Comparison of ENCODE assay signal across 9 cellular contexts in genomic region chr3:13332158-13332557, GRCh38.
DNase-seq lines count a peak whose midpoint lies in the region; ATAC-seq and TF ChIP-seq lines count a peak whose summit lies in the region.
"Had no signal": no experiment of that assay in that cellular context is flagged by ENCODE, and none has a peak within 500 bp of the region (broad histone marks: within the 10 kb centered on the region; RNA-seq: fewer than 3 reads in every experiment).

No MANE protein-coding gene starts in this region.

- peaks cover 95% of the 10 kb centered on the region for H3K36me3 Mint-ChIP-seq in activated T-helper 17 cell treated with anti-CD3 and anti-CD28 coated beads, Interleukin-2, amount 50 U/mL, for 72 hours (ENCODE audit: low read depth)

- no peaks in the 10 kb centered on the region for H3K27me3 Mint-ChIP-seq in activated T-helper 17 cell treated with anti-CD3 and anti-CD28 coated beads, Interleukin-2, amount 50 U/mL, for 72 hours
- no peaks in the 10 kb centered on the region for H3K27me3 Mint-ChIP-seq in stimulated activated naive CD8-positive, alpha-beta T cell treated with anti-CD3 and anti-CD28 coated beads, Interleukin-15, amount 100 ng/mL, for 72 hours

- no peak for TF ChIP-seq CTCF in DOHH2 (IDR thresholded peaks at IDR 0.05; ENCODE audit: low read depth, low read length, poor library complexity, severe bottlenecking)
- no peak for TF ChIP-seq CTCF in osteoblast (IDR thresholded peaks at IDR 0.05; ENCODE audit: extremely low read depth, low read depth, low read length)

- H3K4me1 ChIP-seq in DOHH2 (ENCODE audit: control insufficient read depth, low read length) (peaks cover 99% of the 10 kb centered on the region), osteoblast (ENCODE audit: insufficient read depth, low read length) (no peaks in the 10 kb centered on the region)

- H3K27ac ChIP-seq in DOHH2 (ENCODE audit: low read depth, low read length) (peak overlapping the region; percentile 93), osteoblast (ENCODE audit: low read depth, low read length) (no peak overlapping the region)

- ATAC-seq in GM19452 (IDR thresholded peaks at IDR 0.05; ENCODE audit: unreplicated experiment) (peak; percentile 96), HG03378 (IDR thresholded peaks at IDR 0.05; ENCODE audit: unreplicated experiment) (peak; percentile 93)
- ATAC-seq in activated T-helper 17 cell treated with anti-CD3 and anti-CD28 coated beads, Interleukin-2, amount 50 U/mL, for 72 hours (replicated peaks) = no peak
- ATAC-seq in stimulated activated naive CD8-positive, alpha-beta T cell treated with anti-CD3 and anti-CD28 coated beads, Interleukin-15, amount 100 ng/mL, for 72 hours = no peak

- H3K9me2 ChIP-seq in DOHH2 (replicated peaks; ENCODE audit: control insufficient read depth, low read length) = no peaks in the 10 kb centered on the region

- H3K9me3 Mint-ChIP-seq in activated T-helper 17 cell treated with anti-CD3 and anti-CD28 coated beads, Interleukin-2, amount 50 U/mL, for 72 hours = no peaks in the 10 kb centered on the region
- H3K9me3 Mint-ChIP-seq in stimulated activated naive CD8-positive, alpha-beta T cell treated with anti-CD3 and anti-CD28 coated beads, Interleukin-15, amount 100 ng/mL, for 72 hours = no peaks in the 10 kb centered on the region
- H3K9me3 Mint-ChIP-seq: neural crest cell had no signal

- H3K79me2 ChIP-seq in DOHH2 (ENCODE audit: control insufficient read depth, low read length) (peaks cover 22% of the 10 kb centered on the region), osteoblast (ENCODE audit: insufficient read depth, low read length) (no peaks in the 10 kb centered on the region)

- H3K27ac Mint-ChIP-seq in activated T-helper 17 cell treated with anti-CD3 and anti-CD28 coated beads, Interleukin-2, amount 50 U/mL, for 72 hours = peak overlapping the region; percentile 41
- H3K27ac Mint-ChIP-seq in stimulated activated naive CD8-positive, alpha-beta T cell treated with anti-CD3 and anti-CD28 coated beads, Interleukin-15, amount 100 ng/mL, for 72 hours = peak overlapping the region in 1 of 2 donors; percentile 77

- H3K4me2 ChIP-seq in DOHH2 (ENCODE audit: low read length) = peak overlapping the region; percentile 67
- no peak overlapping the region for H3K4me2 ChIP-seq in osteoblast (ENCODE audit: insufficient read depth, low read length)

- no peak overlapping the region for H2AFZ ChIP-seq in osteoblast (ENCODE audit: low read length)

- H3K4me3 Mint-ChIP-seq in activated T-helper 17 cell treated with anti-CD3 and anti-CD28 coated beads, Interleukin-2, amount 50 U/mL, for 72 hours = no peak overlapping the region
- no peak overlapping the region for H3K4me3 Mint-ChIP-seq in stimulated activated naive CD8-positive, alpha-beta T cell treated with anti-CD3 and anti-CD28 coated beads, Interleukin-15, amount 100 ng/mL, for 72 hours
- H3K4me3 Mint-ChIP-seq: neural crest cell had no signal

- H3K36me3 ChIP-seq in DOHH2 (ENCODE audit: control insufficient read depth, low read length) (peaks cover 94% of the 10 kb centered on the region), osteoblast (ENCODE audit: insufficient read depth, low read length) (no peaks in the 10 kb centered on the region)

- no peaks in the 10 kb centered on the region for H3K4me1 Mint-ChIP-seq in activated T-helper 17 cell treated with anti-CD3 and anti-CD28 coated beads, Interleukin-2, amount 50 U/mL, for 72 hours
- no peaks in the 10 kb centered on the region for H3K4me1 Mint-ChIP-seq in stimulated activated naive CD8-positive, alpha-beta T cell treated with anti-CD3 and anti-CD28 coated beads, Interleukin-15, amount 100 ng/mL, for 72 hours

- H4K20me1 ChIP-seq in DOHH2 (ENCODE audit: control insufficient read depth, insufficient read depth, low read depth, low read length) (no peaks in the 10 kb centered on the region), osteoblast (ENCODE audit: insufficient read depth, low read length) (no peaks in the 10 kb centered on the region)

- H3K9me3 ChIP-seq in DOHH2 (ENCODE audit: control insufficient read depth, insufficient read depth, low read length) = no peaks in the 10 kb centered on the region
- no peaks in the 10 kb centered on the region for H3K9me3 ChIP-seq in osteoblast (ENCODE audit: low read depth, low read length)

- peaks cover 40% of the 10 kb centered on the region for H3F3A ChIP-seq in DOHH2 (ENCODE audit: control insufficient read depth, insufficient read depth)

- peak overlapping the region; percentile 56 for H3K4me3 ChIP-seq in DOHH2 (ENCODE audit: low read length)
- H3K4me3 ChIP-seq in osteoblast (ENCODE audit: insufficient read depth, low read length) = no peak overlapping the region

- DNase-seq in LoVo (ENCODE audit: low spot score) = no peak
- no peak for DNase-seq in NCI-H226
- no peak for DNase-seq in osteoblast (ENCODE audit: insufficient read length, low spot score, missing footprints)
- DNase-seq in stimulated activated naive CD8-positive, alpha-beta T cell treated with anti-CD3 and anti-CD28 coated beads, Interleukin-15, amount 100 ng/mL, for 72 hours = no peak

- H3K27me3 ChIP-seq in DOHH2 (ENCODE audit: control insufficient read depth, low read length) = no peaks in the 10 kb centered on the region
- H3K27me3 ChIP-seq in osteoblast (ENCODE audit: insufficient read depth, low read length) = no peaks in the 10 kb centered on the region

Comparison
In these comparisons a context has a peak if more than half of its experiments do, and no peak if none do; other contexts are left out.
1. ATAC-seq: peak in GM19452 (single experiment) and HG03378 (single experiment); none in activated T-helper 17 cell treated with anti-CD3 and anti-CD28 coated beads, Interleukin-2, amount 50 U/mL, for 72 hours (single experiment) and stimulated activated naive CD8-positive, alpha-beta T cell treated with anti-CD3 and anti-CD28 coated beads, Interleukin-15, amount 100 ng/mL, for 72 hours (single experiment).